ENCODE assay signal across 2 cellular contexts in genomic region chr4:159197885-159198269, GRCh38.
TF ChIP-seq lines count a peak whose summit lies in the region.

No MANE protein-coding gene starts in this region.

TF ChIP-seq in H1, 55 proteins besides CTCF, POLR2A, EP300 and RAD21:
- TF ChIP-seq SP2 (IDR thresholded peaks at IDR 0.05; ENCODE audit: low read length) (no peak), POU5F1 (IDR thresholded peaks at IDR 0.05; ENCODE audit: low read depth, low read length) (no peak), SP4 (IDR thresholded peaks at IDR 0.05; ENCODE audit: low read length) (no peak), GABPA (IDR thresholded peaks at IDR 0.05; ENCODE audit: borderline replicate concordance, insufficient read depth, low read length) (no peak), RFX5 (IDR thresholded peaks at IDR 0.05; ENCODE audit: borderline replicate concordance, low read depth, low read length) (no peak), YY1 (IDR thresholded peaks at IDR 0.05; ENCODE audit: low read depth, low read length) (no peak), SAP30 (IDR thresholded peaks at IDR 0.05; ENCODE audit: insufficient read depth, insufficient replicate concordance, low read length) (no peak), KDM4A (IDR thresholded peaks at IDR 0.05; ENCODE audit: low read depth, low read length, severe bottlenecking) (no peak), EGR1 (IDR thresholded peaks at IDR 0.05; ENCODE audit: borderline replicate concordance, low read depth, low read length) (no peak), CHD7 (IDR thresholded peaks at IDR 0.05; ENCODE audit: insufficient replicate concordance, low read length) (no peak)
TF ChIP-seq in H1: peak in this region for 0.

TF ChIP-seq in SK-N-SH, 30 proteins besides CTCF, POLR2A, EP300 and RAD21:
- no peak for TF ChIP-seq EZH2phosphoT487 (IDR thresholded peaks at IDR 0.05; ENCODE audit: borderline replicate concordance, low read depth)
- no peak for TF ChIP-seq FOXJ3 (CRISPR knock-in tag; IDR thresholded peaks at IDR 0.05)
- TF ChIP-seq GATA2 (CRISPR knock-in tag; IDR thresholded peaks at IDR 0.05): no peak
- TF ChIP-seq IRF3 (IDR thresholded peaks at IDR 0.05; ENCODE audit: low read depth, low read length): no peak
- no peak for TF ChIP-seq GABPA (IDR thresholded peaks at IDR 0.05; ENCODE audit: low read depth)
- TF ChIP-seq USF1 (IDR thresholded peaks at IDR 0.05; ENCODE audit: borderline replicate concordance, low read depth): no peak
- TF ChIP-seq RFX5 (IDR thresholded peaks at IDR 0.05; ENCODE audit: low read length): no peak
- TF ChIP-seq TEAD4 (IDR thresholded peaks at IDR 0.05; ENCODE audit: borderline replicate concordance, insufficient read depth): no peak
- TF ChIP-seq POLR2AphosphoS5 (IDR thresholded peaks at IDR 0.05; ENCODE audit: low read depth, low read length): no peak
- TF ChIP-seq FOXM1 (IDR thresholded peaks at IDR 0.05; ENCODE audit: low read depth): no peak
- no peak for TF ChIP-seq TCF12 (IDR thresholded peaks at IDR 0.05)
- TF ChIP-seq CHD2 (IDR thresholded peaks at IDR 0.05; ENCODE audit: low read length, partially characterized antibody): no peak
- TF ChIP-seq SIN3A (IDR thresholded peaks at IDR 0.05; ENCODE audit: borderline replicate concordance, low read depth, low read length): no peak
- TF ChIP-seq NRF1 (IDR thresholded peaks at IDR 0.05; ENCODE audit: low read depth, low read length): no peak
- no peak for TF ChIP-seq TAF1 (IDR thresholded peaks at IDR 0.05; ENCODE audit: borderline replicate concordance, low read depth, low read length)
TF ChIP-seq in SK-N-SH: peak in this region for 0.
